Comparison of ENCODE assay signal across 8 cellular contexts in the genomic region with DNA sequence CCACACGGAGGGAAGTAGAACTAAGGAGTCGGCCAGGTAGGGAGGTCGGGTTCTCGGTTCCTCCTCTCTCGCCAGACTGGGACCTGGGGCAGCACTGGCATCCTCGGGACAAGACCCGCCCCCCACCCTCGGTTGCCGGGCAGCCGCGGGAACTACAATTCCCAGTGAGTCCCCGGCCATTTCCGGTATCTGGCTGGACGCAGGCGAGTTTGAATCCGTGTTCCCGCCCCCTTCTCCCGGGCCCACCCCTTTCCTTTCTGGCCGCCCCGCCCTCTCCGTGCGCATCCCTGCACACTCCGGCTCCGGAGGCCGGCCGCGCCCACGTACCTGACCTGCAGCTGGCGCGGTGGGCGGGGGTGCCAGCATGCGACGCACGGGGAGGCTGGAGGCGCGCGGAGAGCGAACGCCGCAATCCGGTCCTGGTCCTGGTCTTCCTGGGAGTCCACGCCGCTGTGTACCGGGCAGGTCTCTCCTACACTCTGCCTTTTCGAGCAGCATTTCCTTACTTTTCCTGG. TPM values are rescaled to one million over a fixed set of nuclear protein-coding genes. Genes with fewer than 3 reads are reported as not detected.
A peak's percentile ranks its signal among the peaks of the same experiment; 100 is the strongest.
DNase-seq lines count a peak whose midpoint lies in the region; ATAC-seq, FAIRE-seq and TF ChIP-seq lines count a peak whose summit lies in the region.

No MANE protein-coding gene starts in this region.

- DNase-seq in A673 (ENCODE audit: low spot score), result peak; percentile 85
- DNase-seq in NCI-H2196 (lab: John Stamatoyannopoulos, UW; ENCODE audit: unreplicated experiment), result peak; percentile 81
- peak; percentile 91 for DNase-seq in WTC11 (ENCODE audit: low spot score)
- peak; percentile 90 for DNase-seq in cerebellum (ENCODE audit: low spot score)
- DNase-seq in kidney, result peak; percentile 94
- peak; percentile 37 to 70 for DNase-seq in stimulated activated CD4-positive, alpha-beta T cell treated with anti-CD3 and anti-CD28 coated beads, Interleukin-12 subunit alpha, Interleukin-12 subunit beta, amount 100 ng/mL, for 24 hours (ENCODE audit: low read depth in 2 of 2)

- H3K9ac ChIP-seq in kidney (ENCODE audit: low read length in 2 of 2), result peak overlapping the region in 1 of 2 donors; percentile 77

- FAIRE-seq in kidney (lab: Jason Lieb, UNC), result no peak

- TF ChIP-seq CTCF in A673 (conservative IDR thresholded peaks at IDR 0.05; ENCODE audit: low read depth, low read length) (no peak), WTC11 (IDR thresholded peaks at IDR 0.05) (no peak), kidney (IDR thresholded peaks at IDR 0.05; ENCODE audit: borderline replicate concordance, extremely low read depth, insufficient read depth) (no peak)

- peak overlapping the region; percentile 63 for H3K27ac ChIP-seq in A673 (ENCODE audit: low read depth, low read length, poor library complexity, severe bottlenecking)
- H3K27ac ChIP-seq in kidney (ENCODE audit: low read depth in 2 of 2, low read length in 2 of 2), result peak overlapping the region; percentile 80 to 83

- H3K4me3 ChIP-seq in A673 (ENCODE audit: low read depth, low read length, poor library complexity, severe bottlenecking) (peak overlapping the region; percentile 64), kidney (ENCODE audit: low read length in 2 of 2) (peak overlapping the region; percentile 82 to 84)

- no peaks in the 10 kb centered on the region for H3K27me3 ChIP-seq in A673 (replicated peaks; ENCODE audit: insufficient read depth, low read depth, low read length, poor library complexity)

- H3K27me3 Mint-ChIP-seq in WTC11 (ENCODE audit: low read depth), result peaks cover 10% of the 10 kb centered on the region

- H3K9me3 Mint-ChIP-seq in WTC11, result no peaks in the 10 kb centered on the region

- H3K9me3 ChIP-seq in A673 (ENCODE audit: low read depth, low read length, poor library complexity, severe bottlenecking) (no peaks in the 10 kb centered on the region), kidney (ENCODE audit: control insufficient read depth in 1 of 2, low read length in 2 of 2) (no peaks in the 10 kb centered on the region)

- peak overlapping the region; percentile 91 for H3K4me3 Mint-ChIP-seq in WTC11

- intact Hi-C loops in A673 (cut with micrococcal nuclease; ENCODE audit: unreplicated experiment), result no loop called here
- intact Hi-C loops in kidney (cut with DNase I), result no loop called here

- no TSS peak for BruUV-seq in A673 (replicated peaks; lab: Mats Ljungman, UMichigan)

- H3K36me3 ChIP-seq in A673 (ENCODE audit: insufficient read depth, low read length, poor library complexity, severe bottlenecking) (no peaks in the 10 kb centered on the region), kidney (ENCODE audit: control insufficient read depth in 1 of 2, insufficient read depth in 2 of 2, low read length in 2 of 2) (no peaks in the 10 kb centered on the region)

- peak overlapping the region; percentile 96 for H3K27ac Mint-ChIP-seq in WTC11

- H3K4me1 Mint-ChIP-seq in WTC11, result peaks cover 16% of the 10 kb centered on the region

- ATAC-seq in GM18873 (IDR thresholded peaks at IDR 0.05; ENCODE audit: low FRiP score, unreplicated experiment) (peak; percentile 32), HG03103 (IDR thresholded peaks at IDR 0.05; ENCODE audit: low read depth, unreplicated experiment) (peak; percentile 63), WTC11 (peak; percentile 79)

- POLR2A ChIA-PET in A673 (lab: Charles Lee; ENCODE audit: low non-redundant PET), result no interaction called here
- POLR2A ChIA-PET in WTC11 (lab: Charles Lee), result interaction anchor here (1.1 to 3.8 kb wide), 2 partner anchors 10 to 11 kb away, joined by 4 to 20 read pairs; partner anchors contain the start of genes DLG3 and GDPD2

- peaks cover 5% of the 10 kb centered on the region; the same call in 1 of the 2 replicates for H3K36me3 Mint-ChIP-seq in WTC11

- CTCF ChIA-PET in A673 (lab: Charles Lee) (interaction anchor here (0.6 to 0.8 kb wide), 2 partner anchors 9 to 20 kb away, joined by 3 to 9 read pairs; no protein-coding TSS in a partner anchor), WTC11 (lab: Charles Lee) (interaction anchor here (0.6 to 5.1 kb wide), 7 partner anchors 10 to 231 kb away, joined by 3 to 94 read pairs (median 6); partner anchors contain the start of genes DLG3 and GDPD2)

- H3K4me1 ChIP-seq in A673 (ENCODE audit: insufficient read depth, low read length, poor library complexity, severe bottlenecking) (no peaks in the 10 kb centered on the region), kidney (ENCODE audit: control insufficient read depth in 1 of 2, insufficient read depth in 1 of 2, low read depth in 1 of 2, low read length in 2 of 2) (peaks cover 0 to 2% of the 10 kb centered on the region in 2 donors)

TF ChIP-seq in WTC11, 78 proteins besides CTCF, POLR2A, EP300 and RAD21 (continues in another document):
- TF ChIP-seq ZNF416 (CRISPR knock-in tag; IDR thresholded peaks at IDR 0.05) (no peak), MYBL2 (CRISPR knock-in tag; IDR thresholded peaks at IDR 0.05) (no peak), NFYB (CRISPR knock-in tag; conservative IDR thresholded peaks at IDR 0.05; ENCODE audit: low read depth) (no peak), CREM (CRISPR knock-in tag; IDR thresholded peaks at IDR 0.05) (no peak), ESRRA (CRISPR knock-in tag; IDR thresholded peaks at IDR 0.05; ENCODE audit: borderline replicate concordance) (0 out of 2 replicates have a peak, but pooled peaks have one; percentile 17), PRDM15 (CRISPR knock-in tag; IDR thresholded peaks at IDR 0.05) (0 out of 2 replicates have a peak, but pooled peaks have one; percentile 28), CBFB (CRISPR knock-in tag; IDR thresholded peaks at IDR 0.05; ENCODE audit: low read depth) (no peak), ELF4 (CRISPR knock-in tag; IDR thresholded peaks at IDR 0.05; ENCODE audit: low read depth) (no peak)
- TF ChIP-seq, protein P1, sequence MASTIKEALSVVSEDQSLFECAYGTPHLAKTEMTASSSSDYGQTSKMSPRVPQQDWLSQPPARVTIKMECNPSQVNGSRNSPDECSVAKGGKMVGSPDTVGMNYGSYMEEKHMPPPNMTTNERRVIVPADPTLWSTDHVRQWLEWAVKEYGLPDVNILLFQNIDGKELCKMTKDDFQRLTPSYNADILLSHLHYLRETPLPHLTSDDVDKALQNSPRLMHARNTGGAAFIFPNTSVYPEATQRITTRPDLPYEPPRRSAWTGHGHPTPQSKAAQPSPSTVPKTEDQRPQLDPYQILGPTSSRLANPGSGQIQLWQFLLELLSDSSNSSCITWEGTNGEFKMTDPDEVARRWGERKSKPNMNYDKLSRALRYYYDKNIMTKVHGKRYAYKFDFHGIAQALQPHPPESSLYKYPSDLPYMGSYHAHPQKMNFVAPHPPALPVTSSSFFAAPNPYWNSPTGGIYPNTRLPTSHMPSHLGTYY (CRISPR knock-in tag; IDR thresholded peaks at IDR 0.05), result no peak
- TF ChIP-seq, protein P2, sequence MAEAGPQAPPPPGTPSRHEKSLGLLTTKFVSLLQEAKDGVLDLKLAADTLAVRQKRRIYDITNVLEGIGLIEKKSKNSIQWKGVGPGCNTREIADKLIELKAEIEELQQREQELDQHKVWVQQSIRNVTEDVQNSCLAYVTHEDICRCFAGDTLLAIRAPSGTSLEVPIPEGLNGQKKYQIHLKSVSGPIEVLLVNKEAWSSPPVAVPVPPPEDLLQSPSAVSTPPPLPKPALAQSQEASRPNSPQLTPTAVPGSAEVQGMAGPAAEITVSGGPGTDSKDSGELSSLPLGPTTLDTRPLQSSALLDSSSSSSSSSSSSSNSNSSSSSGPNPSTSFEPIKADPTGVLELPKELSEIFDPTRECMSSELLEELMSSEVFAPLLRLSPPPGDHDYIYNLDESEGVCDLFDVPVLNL (CRISPR knock-in tag; IDR thresholded peaks at IDR 0.05; ENCODE audit: borderline replicate concordance, low read depth), result no peak

RNA-seq across cellular contexts. Expression of gene DLG3, which starts 10.2 kb away (rescaled TPM):
- total RNA-seq in A673 (2021) (32.8 and 34.0 TPM in 2 replicates), WTC11 (2021) (41.7 to 46.3 TPM (median 42.8 TPM) in 3 replicates), cerebellum (41.2 TPM), kidney (38.3 TPM)
- 14.2 TPM for polyA plus RNA-seq in kidney (ENCODE audit: insufficient read depth, low read depth, low replicate concordance)

RNA-seq across cellular contexts. Expression of gene GDPD2, which starts 11.3 kb away (rescaled TPM):
- total RNA-seq in A673 (2021) (0.68 and 0.84 TPM in 2 replicates), WTC11 (2021) (7.0 to 9.3 TPM (median 8.8 TPM) in 3 replicates), cerebellum (7.7 TPM), kidney (7.0 TPM)
- 2.5 TPM for polyA plus RNA-seq in kidney (ENCODE audit: insufficient read depth, low read depth, low replicate concordance)

Comparison
In these comparisons a context has a peak if more than half of its experiments do, and no peak if none do; other contexts are left out.
1. Peak in every context shown above with its lines: DNase-seq, ATAC-seq, H3K4me3 ChIP-seq and H3K27ac ChIP-seq.